7 cellular contexts compared by ENCODE assay signal in genomic region chr3:49173116-49173791, GRCh38.
A peak's percentile ranks its signal among the peaks of the same experiment; 100 is the strongest.
DNase-seq lines count a peak whose midpoint lies in the region; ATAC-seq and FAIRE-seq lines count a peak whose summit lies in the region.
"Had no signal": no experiment of that assay in that cellular context is flagged by ENCODE, and none has a peak within 500 bp of the region (broad histone marks: within the 10 kb centered on the region; RNA-seq: fewer than 3 reads in every experiment).

No MANE protein-coding gene starts in this region.

- no peak for ATAC-seq in HG03196 (IDR thresholded peaks at IDR 0.05; ENCODE audit: unreplicated experiment)

- no peak for FAIRE-seq in urothelium cell line (lab: Jason Lieb, UNC)
- FAIRE-seq: A204.1 had no signal

- DNase-seq in NCI-H2081 (lab: John Stamatoyannopoulos, UW): peak; percentile 23 to 37
- DNase-seq in NCI-H2081 treated with DMSO at 0.1 percent for 48 hours (lab: John Stamatoyannopoulos, UW): no peak
- DNase-seq in iPS-NIHi11 (ENCODE audit: low spot score): peak; percentile 78
- DNase-seq in urothelium cell line (ENCODE audit: low spot score): peak; percentile 36
- no peak for DNase-seq in EL

Comparison
In these comparisons a context has a peak if more than half of its experiments do, and no peak if none do; other contexts are left out.
1. DNase-seq: peak in NCI-H2081 (2 of 2), iPS-NIHi11 (single experiment) and urothelium cell line (single experiment); none in NCI-H2081 treated with DMSO at 0.1 percent for 48 hours (single experiment) and EL (single experiment).